In genomic region chr18:63161728-63162195, GRCh38 we compare ENCODE assay signal across 8 cellular contexts.
DNase-seq lines count a peak whose midpoint lies in the region; ATAC-seq and TF ChIP-seq lines count a peak whose summit lies in the region.

No MANE protein-coding gene starts in this region.

- H3K9me3 Mint-ChIP-seq in HFFc6 (no peaks in the 10 kb centered on the region), osteocyte (ENCODE audit: unreplicated experiment) (no peaks in the 10 kb centered on the region)

- H3K23ac ChIP-seq in mesendoderm (ENCODE audit: low read length): no peak overlapping the region

- peak overlapping the region; percentile 62 for H3K27ac Mint-ChIP-seq in HFFc6
- peak overlapping the region; percentile 66 for H3K27ac Mint-ChIP-seq in osteocyte (ENCODE audit: unreplicated experiment)

- no peaks in the 10 kb centered on the region for H3K79me1 ChIP-seq in mesendoderm (ENCODE audit: low read length)

- no peak overlapping the region for H4K8ac ChIP-seq in mesendoderm (ENCODE audit: low read depth, low read length)

- peak overlapping the region; percentile 78 to 84 for H3K27ac ChIP-seq in esophagus (ENCODE audit: low read depth in 2 of 2, low read length in 1 of 2)
- peak overlapping the region; percentile 74 to 83 for H3K27ac ChIP-seq in thoracic aorta
- no peak overlapping the region for H3K27ac ChIP-seq in mesendoderm (ENCODE audit: low read depth, low read length)

- peak overlapping the region; percentile 43 for H3K4me3 Mint-ChIP-seq in HFFc6
- H3K4me3 Mint-ChIP-seq in osteocyte (ENCODE audit: unreplicated experiment): no peak overlapping the region

- no peak overlapping the region for H3K18ac ChIP-seq in mesendoderm (ENCODE audit: low read length)

- peak overlapping the region; percentile 46 for H3K4me3 ChIP-seq in GM12864 (ENCODE audit: low read depth, low read length)
- no peak overlapping the region for H3K4me3 ChIP-seq in esophagus (ENCODE audit: low read depth in 1 of 2, low read length in 2 of 2)
- peak overlapping the region; percentile 18 for H3K4me3 ChIP-seq in thoracic aorta
- no peak overlapping the region for H3K4me3 ChIP-seq in mesendoderm (ENCODE audit: low read length)

- TF ChIP-seq CTCF in GM12864 (IDR thresholded peaks at IDR 0.05; ENCODE audit: low read depth, low read length, missing control alignments) (no peak), HFFc6 (IDR thresholded peaks at IDR 0.05) (no peak), osteocyte (IDR thresholded peaks at IDR 0.05) (no peak), thoracic aorta (IDR thresholded peaks at IDR 0.05) (no peak)

- no peak overlapping the region for H3K4ac ChIP-seq in mesendoderm (ENCODE audit: low read depth, low read length)

- ATAC-seq in thoracic aorta (ENCODE audit: insufficient number of reproducible peaks, low FRiP score, low read depth): peak; percentile 78

- no peak overlapping the region for H3K56ac ChIP-seq in mesendoderm (ENCODE audit: low read length)

- H2BK120ac ChIP-seq in mesendoderm (ENCODE audit: low read depth, low read length): no peak overlapping the region

- no peak overlapping the region for H2BK5ac ChIP-seq in mesendoderm (ENCODE audit: low read length)

- H2BK15ac ChIP-seq in mesendoderm (replicated peaks; ENCODE audit: low read depth): no peak overlapping the region

- peak; percentile 97 for DNase-seq in GM12864 (ENCODE audit: low read depth)
- peak; percentile 77 for DNase-seq in HFFc6
- peak; percentile 81 for DNase-seq in NCI-H345 (lab: John Stamatoyannopoulos, UW)
- peak; percentile 72 for DNase-seq in activated CD8-positive, alpha-beta memory T cell treated with anti-CD3 and anti-CD28 coated beads, Interleukin-2, amount 50 U/mL, for 4 hours
- no peak for DNase-seq in osteocyte (ENCODE audit: extremely low spot score, unreplicated experiment)
- DNase-seq in thoracic aorta (ENCODE audit: low spot score): peak; percentile 68
- DNase-seq in mesendoderm: no peak

- H3K36me3 Mint-ChIP-seq in HFFc6 (ENCODE audit: low read depth): no peaks in the 10 kb centered on the region
- H3K36me3 Mint-ChIP-seq in osteocyte (ENCODE audit: unreplicated experiment): no peaks in the 10 kb centered on the region

- peaks cover 21% of the 10 kb centered on the region for H3K4me1 Mint-ChIP-seq in HFFc6 (ENCODE audit: low read depth)
- peaks cover 27% of the 10 kb centered on the region for H3K4me1 Mint-ChIP-seq in osteocyte (ENCODE audit: unreplicated experiment)

- no peak overlapping the region for H4K5ac ChIP-seq in mesendoderm (ENCODE audit: low read length)

- peaks cover 22% of the 10 kb centered on the region for H3K27me3 Mint-ChIP-seq in HFFc6 (ENCODE audit: insufficient read depth)
- H3K27me3 Mint-ChIP-seq in osteocyte (ENCODE audit: unreplicated experiment): peaks cover 2% of the 10 kb centered on the region

- H3K79me2 ChIP-seq in mesendoderm (ENCODE audit: control insufficient read depth, insufficient read depth, low read length): no peaks in the 10 kb centered on the region

- no peak overlapping the region for H3K4me2 ChIP-seq in mesendoderm (ENCODE audit: low read length)

- WGBS in esophagus, 2 donors: 19 to 26% methylated on average over 9 of the region's 9 CpGs
- no CpG with 5 or more reads among the region's 9 CpGs for WGBS in mesendoderm (ENCODE audit: extremely low coverage, insufficient coverage, low lambda C conversion rate)

- no peak overlapping the region for H2AK5ac ChIP-seq in mesendoderm (ENCODE audit: low read length)

- H3K27me3 ChIP-seq in esophagus (ENCODE audit: control insufficient read depth in 1 of 2, insufficient read depth in 2 of 2, low read length in 2 of 2) (no peaks in the 10 kb centered on the region), thoracic aorta (replicated peaks; ENCODE audit: insufficient read depth) (no peaks in the 10 kb centered on the region), mesendoderm (ENCODE audit: insufficient read depth, low read length, poor library complexity) (no peaks in the 10 kb centered on the region)

- H3K9ac ChIP-seq in mesendoderm (ENCODE audit: low read length): no peak overlapping the region

- H3K9me3 ChIP-seq in esophagus (ENCODE audit: control insufficient read depth in 2 of 2, insufficient read depth in 1 of 2, low read depth in 1 of 2, low read length in 1 of 2) (no peaks in the 10 kb centered on the region), thoracic aorta (no peaks in the 10 kb centered on the region)

- H3K4me1 ChIP-seq in esophagus (ENCODE audit: control insufficient read depth in 2 of 2, insufficient read depth in 2 of 2, low read length in 1 of 2) (peaks cover 0 to 6% of the 10 kb centered on the region in 2 donors), thoracic aorta (ENCODE audit: control insufficient read depth in 1 of 2, low read depth in 2 of 2) (peaks cover 43 to 57% of the 10 kb centered on the region in 2 donors), mesendoderm (ENCODE audit: control insufficient read depth, low read depth, low read length) (no peaks in the 10 kb centered on the region)

- H3K36me3 ChIP-seq in esophagus (ENCODE audit: control insufficient read depth in 2 of 2, insufficient read depth in 2 of 2, low read length in 1 of 2): no peaks in the 10 kb centered on the region
- no peaks in the 10 kb centered on the region for H3K36me3 ChIP-seq in thoracic aorta
- H3K36me3 ChIP-seq in mesendoderm (ENCODE audit: control insufficient read depth, insufficient read depth, low read length): no peaks in the 10 kb centered on the region

Comparison
In these comparisons a context has a peak if more than half of its experiments do, and no peak if none do; other contexts are left out.
1. DNase-seq: peak in GM12864 (single experiment), HFFc6 (single experiment), NCI-H345 (single experiment), activated CD8-positive, alpha-beta memory T cell treated with anti-CD3 and anti-CD28 coated beads, Interleukin-2, amount 50 U/mL, for 4 hours (single experiment) and thoracic aorta (single experiment); none in osteocyte (single experiment) and mesendoderm (single experiment).
2. H3K4me3 ChIP-seq: peak in GM12864 (single experiment) and thoracic aorta (single experiment); none in esophagus (0 of 2) and mesendoderm (single experiment).